ENCODE assay signal across 27 cellular contexts in genomic region chr3:170432416-170432815, GRCh38. TPM values are rescaled to one million over a fixed set of nuclear protein-coding genes. Genes with fewer than 3 reads are reported as not detected.
"Had no signal": no experiment of that assay in that cellular context is flagged by ENCODE, and none has a peak within 500 bp of the region (broad histone marks: within the 10 kb centered on the region; RNA-seq: fewer than 3 reads in every experiment).

No MANE protein-coding gene starts in this region.

- H3K27me3 ChIP-seq: body of pancreas, colonic mucosa, esophagus muscularis mucosa, gastroesophageal sphincter had no signal

- H3K4me1 ChIP-seq: body of pancreas, colonic mucosa, esophagus muscularis mucosa, gastroesophageal sphincter had no signal

- H3K27ac ChIP-seq: body of pancreas, colonic mucosa, esophagus muscularis mucosa, gastroesophageal sphincter, VCaP had no signal

- H3K9me3 ChIP-seq: body of pancreas, colonic mucosa, esophagus muscularis mucosa, gastroesophageal sphincter had no signal

- ATAC-seq: activated naive CD4-positive, alpha-beta T cell treated with anti-CD3 and anti-CD28 coated beads, Interleukin-2, amount 50 U/mL, for 72 hours; activated T-cell treated with anti-CD3 and anti-CD28 coated beads, Interleukin-2, amount 50 U/mL, for 72 hours; body of pancreas; effector memory CD8-positive, alpha-beta T cell; gastroesophageal sphincter; WTC11 had no signal

- H3K36me3 ChIP-seq: colonic mucosa, esophagus muscularis mucosa had no signal

- H3K4me3 ChIP-seq: body of pancreas, colonic mucosa, esophagus muscularis mucosa, gastroesophageal sphincter had no signal

- DNase-seq: activated CD4-positive, alpha-beta memory T cell treated with anti-CD3 and anti-CD28 coated beads, Interleukin-2, amount 10 ng/mL, durations not matched to agents 7 days and 5 days; activated CD4-positive, alpha-beta T cell treated with anti-CD3 and anti-CD28 coated beads for 1 hour; activated CD4-positive, alpha-beta T cell treated with anti-CD3 and anti-CD28 coated beads for 4 hours; activated CD4-positive, alpha-beta T cell treated with anti-CD3 and anti-CD28 coated beads, Interleukin-2, amount 10 ng/mL, durations not matched to agents 7 days and 5 days; activated CD4-positive, alpha-beta T cell treated with anti-CD3 and anti-CD28 coated beads, Interleukin-2, amount 50 U/mL, for 4 hours; activated CD8-positive, alpha-beta memory T cell treated with anti-CD3 and anti-CD28 coated beads, Interleukin-2, amount 50 U/mL, for 48 hours; activated gamma-delta T cell; activated naive CD4-positive, alpha-beta T cell; activated naive CD4-positive, alpha-beta T cell treated with anti-CD3 and anti-CD28 coated beads, Interleukin-2, amount 10 ng/mL, durations not matched to agents 7 days and 5 days; activated naive CD8-positive, alpha-beta T cell treated with anti-CD3 and anti-CD28 coated beads, Interleukin-2, amount 10 ng/mL, durations not matched to agents 7 days and 5 days; activated T-cell treated with anti-CD3 and anti-CD28 coated beads for 4 hours; activated T-cell treated with anti-CD3 and anti-CD28 coated beads, Interleukin-2, amount 50 U/mL, for 24 hours; activated T-cell treated with anti-CD3 and anti-CD28 coated beads, Interleukin-2, amount 50 U/mL, for 72 hours; anterior cingulate cortex; body of pancreas; caudate nucleus; colonic mucosa; effector CD4-positive, alpha-beta T cell; effector memory CD8-positive, alpha-beta T cell; erythroblast; foreskin melanocyte; T-helper 2 cell had no signal

RNA-seq across cellular contexts. Expression of gene CLDN11, which starts 13.7 kb away (rescaled TPM):
- total RNA-seq: activated CD4-positive, alpha-beta memory T cell treated with anti-CD3 and anti-CD28 coated beads, Interleukin-2, amount 10 ng/mL, durations not matched to agents 7 days and 5 days; activated CD4-positive, alpha-beta T cell treated with anti-CD3 and anti-CD28 coated beads, Interleukin-2, amount 10 ng/mL, durations not matched to agents 7 days and 5 days; activated naive CD4-positive, alpha-beta T cell treated with anti-CD3 and anti-CD28 coated beads, Interleukin-2, amount 50 U/mL, for 72 hours; activated naive CD8-positive, alpha-beta T cell treated with anti-CD3 and anti-CD28 coated beads, Interleukin-2, amount 10 ng/mL, durations not matched to agents 7 days and 5 days; activated T-cell treated with anti-CD3 and anti-CD28 coated beads, Interleukin-2, amount 50 U/mL, for 72 hours had no signal
